ENCODE assay signal across 27 cellular contexts in the genomic region with DNA sequence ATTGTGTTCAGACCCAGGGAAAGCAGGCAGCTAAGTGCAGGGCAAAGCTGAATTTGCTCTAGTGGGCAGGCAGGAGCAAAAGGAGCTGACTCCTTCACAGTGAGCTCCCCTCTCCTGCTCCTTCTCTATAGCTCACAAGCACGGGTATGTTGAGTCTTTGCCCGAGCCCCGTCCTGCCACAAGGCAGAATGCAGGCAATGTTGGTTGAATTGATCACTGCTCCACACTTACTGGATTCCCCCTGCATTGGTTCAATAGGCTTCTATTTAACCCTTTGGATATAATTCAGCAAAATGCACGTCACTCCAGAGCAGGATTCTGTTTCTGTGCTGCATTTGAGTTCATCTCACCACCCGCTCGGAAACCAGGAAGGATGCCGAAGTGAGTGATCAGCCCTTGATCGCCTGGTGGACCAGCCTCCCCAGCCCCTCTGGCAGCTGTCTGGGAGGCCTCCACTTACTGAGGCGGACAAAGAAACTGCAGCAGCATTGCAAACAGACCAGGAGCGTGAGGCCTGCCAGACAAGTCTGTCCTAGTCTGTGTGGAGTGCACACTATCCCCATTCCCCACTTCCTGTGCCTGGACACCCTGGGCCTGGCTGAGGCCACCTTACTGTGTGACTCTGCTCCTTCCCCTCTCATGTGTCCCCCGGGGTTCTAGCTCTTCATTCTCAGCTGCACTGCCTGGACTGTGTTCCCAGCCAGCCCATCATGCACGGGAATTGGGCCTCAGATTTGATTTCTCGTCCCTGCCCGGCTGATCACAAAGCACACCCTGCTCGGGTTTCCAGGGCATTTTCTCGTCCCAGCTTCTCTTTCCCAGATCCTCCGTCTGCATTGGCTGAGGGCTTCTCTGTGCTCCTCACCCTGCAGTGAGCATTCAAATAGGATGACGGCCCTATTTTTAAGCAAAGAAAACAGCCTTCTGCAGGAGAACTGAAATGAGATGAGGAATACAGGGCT. TPM values are rescaled to one million over a fixed set of nuclear protein-coding genes. Genes with fewer than 3 reads are reported as not detected.
DNase-seq lines count a peak whose midpoint lies in the region; ATAC-seq lines count a peak whose summit lies in the region.
"Had no signal": no experiment of that assay in that cellular context is flagged by ENCODE, and none has a peak within 500 bp of the region (broad histone marks: within the 10 kb centered on the region; RNA-seq: fewer than 3 reads in every experiment).

No MANE protein-coding gene starts in this region.

- no peaks in the 10 kb centered on the region for H3K79me2 ChIP-seq in mesendoderm (ENCODE audit: control insufficient read depth, insufficient read depth, low read length)

- H3K23ac ChIP-seq in mesendoderm (ENCODE audit: low read length): no peak overlapping the region

- intact Hi-C loops in sciatic nerve (cut with DNase I): no loop called here

- H4K5ac ChIP-seq in mesendoderm (ENCODE audit: low read length): no peak overlapping the region

- peak overlapping the region; percentile 18 for H2AK5ac ChIP-seq in mesendoderm (ENCODE audit: low read length)

- H3K36me3 ChIP-seq in NT2/D1 (ENCODE audit: insufficient read depth, insufficient read length, low read length): no peaks in the 10 kb centered on the region
- no peaks in the 10 kb centered on the region for H3K36me3 ChIP-seq in ectodermal cell (ENCODE audit: control insufficient read depth, insufficient read depth, low read length)
- no peaks in the 10 kb centered on the region for H3K36me3 ChIP-seq in mesendoderm (ENCODE audit: control insufficient read depth, insufficient read depth, low read length)
- H3K36me3 ChIP-seq: heart left ventricle, thoracic aorta, vagina had no signal

- no peaks in the 10 kb centered on the region for H3K27me3 ChIP-seq in NT2/D1 (ENCODE audit: insufficient read depth, insufficient read length)
- H3K27me3 ChIP-seq in ectodermal cell (ENCODE audit: control insufficient read depth, insufficient read depth, low read length, poor library complexity, severe bottlenecking): no peaks in the 10 kb centered on the region
- no peaks in the 10 kb centered on the region for H3K27me3 ChIP-seq in mesendoderm (ENCODE audit: insufficient read depth, low read length, poor library complexity)
- H3K27me3 ChIP-seq: heart left ventricle, vagina had no signal

- ATAC-seq in sciatic nerve: peak; percentile 24
- ATAC-seq: activated naive CD4-positive, alpha-beta T cell treated with anti-CD3 and anti-CD28 coated beads, Interleukin-2, amount 50 U/mL, for 72 hours; left lobe of liver; mucosa of descending colon; SK-N-SH treated with all-trans-retinoic acid at 6 μM for 48 hours had no signal

- WGBS in ectodermal cell, 2 experiments: 52 to 54% methylated on average over 18 of the region's 18 CpGs
- WGBS in mesendoderm (ENCODE audit: extremely low coverage, insufficient coverage, low lambda C conversion rate): no CpG with 5 or more reads among the region's 18 CpGs

- H2BK5ac ChIP-seq in mesendoderm (ENCODE audit: low read length): peak overlapping the region; percentile 73

- H3K4me3 ChIP-seq in NT2/D1 (ENCODE audit: insufficient read length, low read depth) (no peak overlapping the region), ectodermal cell (ENCODE audit: insufficient read depth, low read depth, low read length) (no peak overlapping the region), mesendoderm (ENCODE audit: low read length) (no peak overlapping the region)
- H3K4me3 ChIP-seq: heart left ventricle, mucosa of descending colon, thoracic aorta, vagina had no signal

- H3K9ac ChIP-seq in NT2/D1 (ENCODE audit: insufficient read length, low read depth) (peak overlapping the region; percentile 36), mesendoderm (ENCODE audit: low read length) (no peak overlapping the region)

- H3K79me1 ChIP-seq in mesendoderm (ENCODE audit: low read length): no peaks in the 10 kb centered on the region

- H3K56ac ChIP-seq in mesendoderm (ENCODE audit: low read length): peak overlapping the region; percentile 67

- no peak overlapping the region for H3K4ac ChIP-seq in mesendoderm (ENCODE audit: low read depth, low read length)

- H3K9me3 ChIP-seq in NT2/D1 (ENCODE audit: insufficient read depth, low read length): no peaks in the 10 kb centered on the region; the same call in 1 of the 2 replicates
- no peaks in the 10 kb centered on the region for H3K9me3 ChIP-seq in ectodermal cell (ENCODE audit: control insufficient read depth, low read length)
- H3K9me3 ChIP-seq: mucosa of descending colon, thoracic aorta, vagina had no signal

- H3K27ac ChIP-seq in ectodermal cell (ENCODE audit: insufficient read depth, low read depth, low read length, poor library complexity, severe bottlenecking) (peak overlapping the region; percentile 33), mesendoderm (ENCODE audit: low read depth, low read length) (no peak overlapping the region)
- H3K27ac ChIP-seq: C4-2B, epithelial cell of prostate, thoracic aorta, vagina had no signal

- H3K4me1 ChIP-seq in NT2/D1 (ENCODE audit: insufficient read depth, insufficient read length) (peaks cover 2% of the 10 kb centered on the region), ectodermal cell (ENCODE audit: control insufficient read depth, insufficient read depth, low read length) (peaks cover 12% of the 10 kb centered on the region), mesendoderm (ENCODE audit: control insufficient read depth, low read depth, low read length) (peaks cover 12% of the 10 kb centered on the region)
- H3K4me1 ChIP-seq: heart left ventricle, vagina had no signal

- peak overlapping the region; percentile 8 for H3K18ac ChIP-seq in mesendoderm (ENCODE audit: low read length)

- H3K4me2 ChIP-seq in mesendoderm (ENCODE audit: low read length): no peak overlapping the region

- H2BK15ac ChIP-seq in mesendoderm (replicated peaks; ENCODE audit: low read depth): no peak overlapping the region

- peak; percentile 20 for DNase-seq in NT2/D1 (ENCODE audit: low read depth, low spot score)
- peak; percentile 18 for DNase-seq in mesendoderm
- no peak for DNase-seq in sciatic nerve (ENCODE audit: low spot score)
- DNase-seq in NCI-H146 (lab: John Stamatoyannopoulos, UW): no peak
- no peak for DNase-seq in SW480 (ENCODE audit: low spot score)
- no peak for DNase-seq in DMS53 (lab: John Stamatoyannopoulos, UW)
- DNase-seq in pons (ENCODE audit: low spot score): no peak
- DNase-seq: activated CD4-positive, alpha-beta T cell treated with anti-CD3 and anti-CD28 coated beads, Interleukin-2, amount 50 U/mL, for 48 hours; activated CD8-positive, alpha-beta memory T cell treated with anti-CD3 and anti-CD28 coated beads, Interleukin-2, amount 50 U/mL, for 4 hours; Calu3; heart left ventricle; mucosa of descending colon; NCI-H1694; NCI-H2171; NCI-H526; small intestine had no signal

- H2BK120ac ChIP-seq in mesendoderm (ENCODE audit: low read depth, low read length): no peak overlapping the region

- H4K8ac ChIP-seq in mesendoderm (ENCODE audit: low read depth, low read length): no peak overlapping the region

RNA-seq across cellular contexts. Expression of gene C10orf90, which starts 16.5 kb away (rescaled TPM):
- polyA plus RNA-seq in ectodermal cell (2013, experiment 1 of 4): not detected
- polyA plus RNA-seq in ectodermal cell (2013, experiment 2 of 4): not detected
- not detected for polyA plus RNA-seq in ectodermal cell (2013, experiment 3 of 4)
- polyA plus RNA-seq in ectodermal cell (2013, experiment 4 of 4): 0.24 TPM
- 0.53 TPM for polyA plus RNA-seq in mesendoderm (2013, experiment 1 of 2)
- 0.46 TPM for polyA plus RNA-seq in mesendoderm (2013, experiment 2 of 2)
- total RNA-seq in sciatic nerve: not detected
- total RNA-seq: activated naive CD4-positive, alpha-beta T cell treated with anti-CD3 and anti-CD28 coated beads, Interleukin-2, amount 50 U/mL, for 72 hours; activated T-helper 2 cell treated with anti-CD3 and anti-CD28 coated beads, Interferon-gamma antibody, Interleukin-2, Interleukin-4, amounts not matched to agents 10 μg/mL and 5 μg/mL and 100 μg/mL, durations not matched to agents 14 hours and 24 hours and 36 hours; Calu3; heart left ventricle; pulmonary artery endothelial cell; thoracic aorta; vagina had no signal
- polyA plus RNA-seq: heart left ventricle, neural cell, small intestine had no signal

Comparison
In these comparisons a context has a peak if more than half of its experiments do, and no peak if none do; other contexts are left out.
1. DNase-seq: peak in NT2/D1 (single experiment) and mesendoderm (single experiment); none in sciatic nerve (single experiment), NCI-H146 (single experiment), SW480 (single experiment), DMS53 (single experiment) and pons (single experiment).